In genomic region chr18:60197233-60197632, GRCh38 we compare ENCODE assay signal across 16 cellular contexts.
A peak's percentile ranks its signal among the peaks of the same experiment; 100 is the strongest.
DNase-seq lines count a peak whose midpoint lies in the region; ATAC-seq and TF ChIP-seq lines count a peak whose summit lies in the region.
"Had no signal": no experiment of that assay in that cellular context is flagged by ENCODE, and none has a peak within 500 bp of the region (broad histone marks: within the 10 kb centered on the region; RNA-seq: fewer than 3 reads in every experiment).

No MANE protein-coding gene starts in this region.

- ATAC-seq in activated CD8-positive, alpha-beta T cell treated with anti-CD3 and anti-CD28 coated beads for 36 hours: no peak
- ATAC-seq: CD8-positive, alpha-beta T cell; HCT116 had no signal

- CTCF ChIA-PET in activated CD8-positive, alpha-beta T cell treated with anti-CD3 and anti-CD28 coated beads for 36 hours (lab: Charles Lee): no interaction called here

- no peaks in the 10 kb centered on the region for H3K9me3 Mint-ChIP-seq in activated CD8-positive, alpha-beta T cell treated with anti-CD3 and anti-CD28 coated beads for 36 hours
- no peaks in the 10 kb centered on the region for H3K9me3 Mint-ChIP-seq in activated T-helper 2 cell treated with anti-CD3 and anti-CD28 coated beads, Interferon-gamma antibody, Interleukin-2, Interleukin-4, amounts not matched to agents 10 μg/mL and 5 μg/mL and 100 μg/mL, durations not matched to agents 14 hours and 24 hours and 36 hours
- H3K9me3 Mint-ChIP-seq: CD8-positive, alpha-beta T cell; HFFc6 had no signal

- H3K27ac Mint-ChIP-seq in activated CD8-positive, alpha-beta T cell treated with anti-CD3 and anti-CD28 coated beads for 36 hours: no peak overlapping the region
- H3K27ac Mint-ChIP-seq in activated T-helper 2 cell treated with anti-CD3 and anti-CD28 coated beads, Interferon-gamma antibody, Interleukin-2, Interleukin-4, amounts not matched to agents 10 μg/mL and 5 μg/mL and 100 μg/mL, durations not matched to agents 14 hours and 24 hours and 36 hours: no peak overlapping the region
- H3K27ac Mint-ChIP-seq: B cell; CD8-positive, alpha-beta T cell; HFFc6 had no signal

- TF ChIP-seq CTCF in activated CD8-positive, alpha-beta T cell treated with anti-CD3 and anti-CD28 coated beads for 36 hours (IDR thresholded peaks at IDR 0.05): no peak
- TF ChIP-seq CTCF in GM20000 (IDR thresholded peaks at IDR 0.05; ENCODE audit: extremely low read depth, missing control alignments): no peak

- H3K4me1 Mint-ChIP-seq in activated CD8-positive, alpha-beta T cell treated with anti-CD3 and anti-CD28 coated beads for 36 hours (ENCODE audit: low read depth): no peaks in the 10 kb centered on the region
- no peaks in the 10 kb centered on the region for H3K4me1 Mint-ChIP-seq in activated T-helper 2 cell treated with anti-CD3 and anti-CD28 coated beads, Interferon-gamma antibody, Interleukin-2, Interleukin-4, amounts not matched to agents 10 μg/mL and 5 μg/mL and 100 μg/mL, durations not matched to agents 14 hours and 24 hours and 36 hours (ENCODE audit: low read depth)
- H3K4me1 Mint-ChIP-seq: B cell had no signal

- peak; percentile 28 for DNase-seq in NCI-H1694 (lab: John Stamatoyannopoulos, UW)
- no peak for DNase-seq in NCI-H1694 treated with DMSO at 0.1 percent for 48 hours (lab: John Stamatoyannopoulos, UW)
- DNase-seq in NCI-H524 treated with DMSO at 0.1 percent for 48 hours (lab: John Stamatoyannopoulos, UW): peak; percentile 39
- DNase-seq in inferior parietal cortex (ENCODE audit: extremely low spot score): peak; percentile 7
- DNase-seq in activated CD8-positive, alpha-beta T cell treated with anti-CD3 and anti-CD28 coated beads for 36 hours: no peak
- no peak for DNase-seq in GM20000 (ENCODE audit: low spot score)
- no peak for DNase-seq in activated T-helper 2 cell treated with anti-CD3 and anti-CD28 coated beads, Interferon-gamma antibody, Interleukin-2, Interleukin-4, amounts not matched to agents 10 μg/mL and 5 μg/mL and 100 μg/mL, durations not matched to agents 14 hours and 24 hours and 36 hours (ENCODE audit: low spot score)
- DNase-seq: 8988T; Calu3; CD8-positive, alpha-beta T cell; DMS153; DMS79; GF-D8; HFFc6 had no signal

- H3K36me3 Mint-ChIP-seq in activated CD8-positive, alpha-beta T cell treated with anti-CD3 and anti-CD28 coated beads for 36 hours (ENCODE audit: low read depth): no peaks in the 10 kb centered on the region
- no peaks in the 10 kb centered on the region for H3K36me3 Mint-ChIP-seq in activated T-helper 2 cell treated with anti-CD3 and anti-CD28 coated beads, Interferon-gamma antibody, Interleukin-2, Interleukin-4, amounts not matched to agents 10 μg/mL and 5 μg/mL and 100 μg/mL, durations not matched to agents 14 hours and 24 hours and 36 hours (ENCODE audit: low read depth)
- H3K36me3 Mint-ChIP-seq: CD8-positive, alpha-beta T cell had no signal

- POLR2A ChIA-PET in activated CD8-positive, alpha-beta T cell treated with anti-CD3 and anti-CD28 coated beads for 36 hours (lab: Charles Lee): no interaction called here

- H3K27me3 Mint-ChIP-seq in activated CD8-positive, alpha-beta T cell treated with anti-CD3 and anti-CD28 coated beads for 36 hours: peaks cover 1% of the 10 kb centered on the region
- H3K27me3 Mint-ChIP-seq in activated T-helper 2 cell treated with anti-CD3 and anti-CD28 coated beads, Interferon-gamma antibody, Interleukin-2, Interleukin-4, amounts not matched to agents 10 μg/mL and 5 μg/mL and 100 μg/mL, durations not matched to agents 14 hours and 24 hours and 36 hours (ENCODE audit: low read depth): no peaks in the 10 kb centered on the region

- no peak overlapping the region for H3K4me3 Mint-ChIP-seq in activated CD8-positive, alpha-beta T cell treated with anti-CD3 and anti-CD28 coated beads for 36 hours
- H3K4me3 Mint-ChIP-seq in activated T-helper 2 cell treated with anti-CD3 and anti-CD28 coated beads, Interferon-gamma antibody, Interleukin-2, Interleukin-4, amounts not matched to agents 10 μg/mL and 5 μg/mL and 100 μg/mL, durations not matched to agents 14 hours and 24 hours and 36 hours (ENCODE audit: low read depth): no peak overlapping the region
- H3K4me3 Mint-ChIP-seq: B cell; CD8-positive, alpha-beta T cell; HFFc6 had no signal

- intact Hi-C loops in activated CD8-positive, alpha-beta T cell treated with anti-CD3 and anti-CD28 coated beads for 36 hours (cut with micrococcal nuclease): no loop called here
- intact Hi-C loops in activated T-helper 2 cell treated with anti-CD3 and anti-CD28 coated beads, Interferon-gamma antibody, Interleukin-2, Interleukin-4, amounts not matched to agents 10 μg/mL and 5 μg/mL and 100 μg/mL, durations not matched to agents 14 hours and 24 hours and 36 hours (cut with micrococcal nuclease): no loop called here

Comparison
In these comparisons a context has a peak if more than half of its experiments do, and no peak if none do; other contexts are left out.
1. DNase-seq: peak in NCI-H1694 (single experiment), NCI-H524 treated with DMSO at 0.1 percent for 48 hours (single experiment) and inferior parietal cortex (single experiment); none in NCI-H1694 treated with DMSO at 0.1 percent for 48 hours (single experiment), activated CD8-positive, alpha-beta T cell treated with anti-CD3 and anti-CD28 coated beads for 36 hours (single experiment), GM20000 (single experiment) and activated T-helper 2 cell treated with anti-CD3 and anti-CD28 coated beads, Interferon-gamma antibody, Interleukin-2, Interleukin-4, amounts not matched to agents 10 μg/mL and 5 μg/mL and 100 μg/mL, durations not matched to agents 14 hours and 24 hours and 36 hours (single experiment).